In the genomic region with DNA sequence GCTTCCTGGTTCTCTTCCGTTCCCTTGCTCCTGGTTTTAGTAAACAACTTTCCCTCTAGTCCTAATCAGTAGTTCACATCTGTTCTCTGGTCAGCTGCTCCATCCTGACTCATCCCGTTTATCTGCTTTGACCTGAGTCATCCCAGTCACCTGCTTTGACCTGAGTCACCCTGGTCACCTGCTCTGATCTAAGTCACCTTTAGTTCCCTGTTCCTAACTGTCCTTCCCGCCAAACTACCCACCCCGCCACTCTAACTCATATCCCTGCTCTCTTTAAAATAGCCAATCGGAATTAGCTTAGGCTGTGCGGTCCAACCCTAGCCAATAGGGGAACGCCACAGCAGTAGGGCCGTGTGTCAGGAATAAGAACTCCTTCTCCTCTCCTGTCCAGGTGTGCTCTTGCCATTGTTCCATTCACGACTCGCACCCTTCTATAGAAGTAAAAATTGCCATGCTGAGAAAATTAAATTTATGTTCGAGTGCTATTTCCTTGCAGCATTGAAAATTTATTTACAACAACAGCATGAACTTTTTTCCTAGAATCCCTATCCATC, we compare ENCODE assay signal across 1 cellular context.
TF ChIP-seq lines count a peak whose summit lies in the region.

No MANE protein-coding gene starts in this region.

TF ChIP-seq in K562, 482 proteins besides CTCF, POLR2A, EP300 and RAD21 (continued from another document and continues in another):
- TF ChIP-seq, protein P1, sequence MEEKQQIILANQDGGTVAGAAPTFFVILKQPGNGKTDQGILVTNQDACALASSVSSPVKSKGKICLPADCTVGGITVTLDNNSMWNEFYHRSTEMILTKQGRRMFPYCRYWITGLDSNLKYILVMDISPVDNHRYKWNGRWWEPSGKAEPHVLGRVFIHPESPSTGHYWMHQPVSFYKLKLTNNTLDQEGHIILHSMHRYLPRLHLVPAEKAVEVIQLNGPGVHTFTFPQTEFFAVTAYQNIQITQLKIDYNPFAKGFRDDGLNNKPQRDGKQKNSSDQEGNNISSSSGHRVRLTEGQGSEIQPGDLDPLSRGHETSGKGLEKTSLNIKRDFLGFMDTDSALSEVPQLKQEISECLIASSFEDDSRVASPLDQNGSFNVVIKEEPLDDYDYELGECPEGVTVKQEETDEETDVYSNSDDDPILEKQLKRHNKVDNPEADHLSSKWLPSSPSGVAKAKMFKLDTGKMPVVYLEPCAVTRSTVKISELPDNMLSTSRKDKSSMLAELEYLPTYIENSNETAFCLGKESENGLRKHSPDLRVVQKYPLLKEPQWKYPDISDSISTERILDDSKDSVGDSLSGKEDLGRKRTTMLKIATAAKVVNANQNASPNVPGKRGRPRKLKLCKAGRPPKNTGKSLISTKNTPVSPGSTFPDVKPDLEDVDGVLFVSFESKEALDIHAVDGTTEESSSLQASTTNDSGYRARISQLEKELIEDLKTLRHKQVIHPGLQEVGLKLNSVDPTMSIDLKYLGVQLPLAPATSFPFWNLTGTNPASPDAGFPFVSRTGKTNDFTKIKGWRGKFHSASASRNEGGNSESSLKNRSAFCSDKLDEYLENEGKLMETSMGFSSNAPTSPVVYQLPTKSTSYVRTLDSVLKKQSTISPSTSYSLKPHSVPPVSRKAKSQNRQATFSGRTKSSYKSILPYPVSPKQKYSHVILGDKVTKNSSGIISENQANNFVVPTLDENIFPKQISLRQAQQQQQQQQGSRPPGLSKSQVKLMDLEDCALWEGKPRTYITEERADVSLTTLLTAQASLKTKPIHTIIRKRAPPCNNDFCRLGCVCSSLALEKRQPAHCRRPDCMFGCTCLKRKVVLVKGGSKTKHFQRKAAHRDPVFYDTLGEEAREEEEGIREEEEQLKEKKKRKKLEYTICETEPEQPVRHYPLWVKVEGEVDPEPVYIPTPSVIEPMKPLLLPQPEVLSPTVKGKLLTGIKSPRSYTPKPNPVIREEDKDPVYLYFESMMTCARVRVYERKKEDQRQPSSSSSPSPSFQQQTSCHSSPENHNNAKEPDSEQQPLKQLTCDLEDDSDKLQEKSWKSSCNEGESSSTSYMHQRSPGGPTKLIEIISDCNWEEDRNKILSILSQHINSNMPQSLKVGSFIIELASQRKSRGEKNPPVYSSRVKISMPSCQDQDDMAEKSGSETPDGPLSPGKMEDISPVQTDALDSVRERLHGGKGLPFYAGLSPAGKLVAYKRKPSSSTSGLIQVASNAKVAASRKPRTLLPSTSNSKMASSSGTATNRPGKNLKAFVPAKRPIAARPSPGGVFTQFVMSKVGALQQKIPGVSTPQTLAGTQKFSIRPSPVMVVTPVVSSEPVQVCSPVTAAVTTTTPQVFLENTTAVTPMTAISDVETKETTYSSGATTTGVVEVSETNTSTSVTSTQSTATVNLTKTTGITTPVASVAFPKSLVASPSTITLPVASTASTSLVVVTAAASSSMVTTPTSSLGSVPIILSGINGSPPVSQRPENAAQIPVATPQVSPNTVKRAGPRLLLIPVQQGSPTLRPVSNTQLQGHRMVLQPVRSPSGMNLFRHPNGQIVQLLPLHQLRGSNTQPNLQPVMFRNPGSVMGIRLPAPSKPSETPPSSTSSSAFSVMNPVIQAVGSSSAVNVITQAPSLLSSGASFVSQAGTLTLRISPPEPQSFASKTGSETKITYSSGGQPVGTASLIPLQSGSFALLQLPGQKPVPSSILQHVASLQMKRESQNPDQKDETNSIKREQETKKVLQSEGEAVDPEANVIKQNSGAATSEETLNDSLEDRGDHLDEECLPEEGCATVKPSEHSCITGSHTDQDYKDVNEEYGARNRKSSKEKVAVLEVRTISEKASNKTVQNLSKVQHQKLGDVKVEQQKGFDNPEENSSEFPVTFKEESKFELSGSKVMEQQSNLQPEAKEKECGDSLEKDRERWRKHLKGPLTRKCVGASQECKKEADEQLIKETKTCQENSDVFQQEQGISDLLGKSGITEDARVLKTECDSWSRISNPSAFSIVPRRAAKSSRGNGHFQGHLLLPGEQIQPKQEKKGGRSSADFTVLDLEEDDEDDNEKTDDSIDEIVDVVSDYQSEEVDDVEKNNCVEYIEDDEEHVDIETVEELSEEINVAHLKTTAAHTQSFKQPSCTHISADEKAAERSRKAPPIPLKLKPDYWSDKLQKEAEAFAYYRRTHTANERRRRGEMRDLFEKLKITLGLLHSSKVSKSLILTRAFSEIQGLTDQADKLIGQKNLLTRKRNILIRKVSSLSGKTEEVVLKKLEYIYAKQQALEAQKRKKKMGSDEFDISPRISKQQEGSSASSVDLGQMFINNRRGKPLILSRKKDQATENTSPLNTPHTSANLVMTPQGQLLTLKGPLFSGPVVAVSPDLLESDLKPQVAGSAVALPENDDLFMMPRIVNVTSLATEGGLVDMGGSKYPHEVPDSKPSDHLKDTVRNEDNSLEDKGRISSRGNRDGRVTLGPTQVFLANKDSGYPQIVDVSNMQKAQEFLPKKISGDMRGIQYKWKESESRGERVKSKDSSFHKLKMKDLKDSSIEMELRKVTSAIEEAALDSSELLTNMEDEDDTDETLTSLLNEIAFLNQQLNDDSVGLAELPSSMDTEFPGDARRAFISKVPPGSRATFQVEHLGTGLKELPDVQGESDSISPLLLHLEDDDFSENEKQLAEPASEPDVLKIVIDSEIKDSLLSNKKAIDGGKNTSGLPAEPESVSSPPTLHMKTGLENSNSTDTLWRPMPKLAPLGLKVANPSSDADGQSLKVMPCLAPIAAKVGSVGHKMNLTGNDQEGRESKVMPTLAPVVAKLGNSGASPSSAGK (IDR thresholded peaks at IDR 0.05), result peak; percentile 91
- TF ChIP-seq MXI1 (IDR thresholded peaks at IDR 0.05; ENCODE audit: low read depth, low read length) (no peak), SP2 (IDR thresholded peaks at IDR 0.05; ENCODE audit: extremely low read depth, low read depth, low read length, poor library complexity, severe bottlenecking) (no peak), SMC3 (conservative IDR thresholded peaks at IDR 0.05; ENCODE audit: insufficient read depth, low read depth, low read length) (no peak), MCM5 (IDR thresholded peaks at IDR 0.05; ENCODE audit: low read depth) (no peak), ZNF133 (CRISPR knock-in tag; IDR thresholded peaks at IDR 0.05) (no peak), MECOM (CRISPR knock-in tag; IDR thresholded peaks at IDR 0.05) (peak; percentile 88), ZFP1 (CRISPR knock-in tag; IDR thresholded peaks at IDR 0.05) (peak; percentile 53; the same call in 1 of the 2 replicates), RBM22 (IDR thresholded peaks at IDR 0.05; ENCODE audit: low read depth, low read length, poor library complexity, severe bottlenecking) (no peak), SAFB2 (IDR thresholded peaks at IDR 0.05; ENCODE audit: borderline replicate concordance, low read depth, low read length, severe bottlenecking) (no peak), TRIM28 (IDR thresholded peaks at IDR 0.05) (peak; percentile 81), ESRRA (IDR thresholded peaks at IDR 0.05; ENCODE audit: borderline replicate concordance, low read depth) (peak; percentile 94), SMARCB1 (IDR thresholded peaks at IDR 0.05; ENCODE audit: insufficient read length, low read depth) (no peak), TEAD4 (IDR thresholded peaks at IDR 0.05; ENCODE audit: low read length) (peak; percentile 82), TEAD4 (CRISPR knock-in tag; IDR thresholded peaks at IDR 0.05; ENCODE audit: borderline replicate concordance) (no peak), HDGF (IDR thresholded peaks at IDR 0.05) (no peak), HDAC3 (IDR thresholded peaks at IDR 0.05; ENCODE audit: borderline replicate concordance, partially characterized antibody) (peak; percentile 90), NR3C1 (CRISPR knock-in tag; IDR thresholded peaks at IDR 0.05) (no peak), MEIS2 (IDR thresholded peaks at IDR 0.05; ENCODE audit: partially characterized antibody) (no peak), ARNT (IDR thresholded peaks at IDR 0.05) (peak; percentile 61 to 91; a peak in 3 of 4 replicates), ZNF24 (IDR thresholded peaks at IDR 0.05) (no peak; the same call in 1 of the 2 replicates), TRIM24 (IDR thresholded peaks at IDR 0.05) (peak; percentile 98 to 99), ILK (tag; IDR thresholded peaks at IDR 0.05; ENCODE audit: borderline replicate concordance, low read depth) (no peak), YY1 (IDR thresholded peaks at IDR 0.05; ENCODE audit: borderline replicate concordance in 1 of 3, control insufficient read depth in 1 of 3, extremely low read depth in 1 of 3, insufficient read depth in 3 of 3, insufficient read length in 1 of 3, insufficient replicate concordance in 2 of 3, low read depth in 1 of 3, low read length in 2 of 3) (no peak), MCM7 (IDR thresholded peaks at IDR 0.05) (no peak)
- TF ChIP-seq, protein P2, sequence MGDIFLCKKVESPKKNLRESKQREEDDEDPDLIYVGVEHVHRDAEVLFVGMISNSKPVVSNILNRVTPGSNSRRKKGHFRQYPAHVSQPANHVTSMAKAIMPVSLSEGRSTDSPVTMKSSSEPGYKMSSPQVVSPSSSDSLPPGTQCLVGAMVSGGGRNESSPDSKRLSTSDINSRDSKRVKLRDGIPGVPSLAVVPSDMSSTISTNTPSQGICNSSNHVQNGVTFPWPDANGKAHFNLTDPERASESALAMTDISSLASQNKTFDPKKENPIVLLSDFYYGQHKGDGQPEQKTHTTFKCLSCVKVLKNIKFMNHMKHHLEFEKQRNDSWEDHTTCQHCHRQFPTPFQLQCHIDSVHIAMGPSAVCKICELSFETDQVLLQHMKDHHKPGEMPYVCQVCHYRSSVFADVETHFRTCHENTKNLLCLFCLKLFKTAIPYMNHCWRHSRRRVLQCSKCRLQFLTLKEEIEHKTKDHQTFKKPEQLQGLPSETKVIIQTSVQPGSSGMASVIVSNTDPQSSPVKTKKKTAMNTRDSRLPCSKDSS (IDR thresholded peaks at IDR 0.05; ENCODE audit: low read depth, partially characterized antibody), result peak; percentile 7
- TF ChIP-seq, protein P3, sequence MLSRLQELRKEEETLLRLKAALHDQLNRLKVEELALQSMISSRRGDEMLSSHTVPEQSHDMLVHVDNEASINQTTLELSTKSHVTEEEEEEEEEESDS (CRISPR knock-in tag; IDR thresholded peaks at IDR 0.05), result no peak
- TF ChIP-seq, protein P4, sequence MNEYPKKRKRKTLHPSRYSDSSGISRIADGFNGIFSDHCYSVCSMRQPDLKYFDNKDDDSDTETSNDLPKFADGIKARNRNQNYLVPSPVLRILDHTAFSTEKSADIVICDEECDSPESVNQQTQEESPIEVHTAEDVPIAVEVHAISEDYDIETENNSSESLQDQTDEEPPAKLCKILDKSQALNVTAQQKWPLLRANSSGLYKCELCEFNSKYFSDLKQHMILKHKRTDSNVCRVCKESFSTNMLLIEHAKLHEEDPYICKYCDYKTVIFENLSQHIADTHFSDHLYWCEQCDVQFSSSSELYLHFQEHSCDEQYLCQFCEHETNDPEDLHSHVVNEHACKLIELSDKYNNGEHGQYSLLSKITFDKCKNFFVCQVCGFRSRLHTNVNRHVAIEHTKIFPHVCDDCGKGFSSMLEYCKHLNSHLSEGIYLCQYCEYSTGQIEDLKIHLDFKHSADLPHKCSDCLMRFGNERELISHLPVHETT (CRISPR knock-in tag; conservative IDR thresholded peaks at IDR 0.05 in 1 of 2, IDR thresholded peaks at IDR 0.05 in 1 of 2), result peak in 1 of 2 experiments; percentile 47; a peak in 2 of 4 replicates
- TF ChIP-seq, protein P5, sequence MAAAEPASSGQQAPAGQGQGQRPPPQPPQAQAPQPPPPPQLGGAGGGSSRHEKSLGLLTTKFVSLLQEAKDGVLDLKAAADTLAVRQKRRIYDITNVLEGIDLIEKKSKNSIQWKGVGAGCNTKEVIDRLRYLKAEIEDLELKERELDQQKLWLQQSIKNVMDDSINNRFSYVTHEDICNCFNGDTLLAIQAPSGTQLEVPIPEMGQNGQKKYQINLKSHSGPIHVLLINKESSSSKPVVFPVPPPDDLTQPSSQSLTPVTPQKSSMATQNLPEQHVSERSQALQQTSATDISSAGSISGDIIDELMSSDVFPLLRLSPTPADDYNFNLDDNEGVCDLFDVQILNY (CRISPR knock-in tag; IDR thresholded peaks at IDR 0.05), result no peak
- TF ChIP-seq, protein P6, sequence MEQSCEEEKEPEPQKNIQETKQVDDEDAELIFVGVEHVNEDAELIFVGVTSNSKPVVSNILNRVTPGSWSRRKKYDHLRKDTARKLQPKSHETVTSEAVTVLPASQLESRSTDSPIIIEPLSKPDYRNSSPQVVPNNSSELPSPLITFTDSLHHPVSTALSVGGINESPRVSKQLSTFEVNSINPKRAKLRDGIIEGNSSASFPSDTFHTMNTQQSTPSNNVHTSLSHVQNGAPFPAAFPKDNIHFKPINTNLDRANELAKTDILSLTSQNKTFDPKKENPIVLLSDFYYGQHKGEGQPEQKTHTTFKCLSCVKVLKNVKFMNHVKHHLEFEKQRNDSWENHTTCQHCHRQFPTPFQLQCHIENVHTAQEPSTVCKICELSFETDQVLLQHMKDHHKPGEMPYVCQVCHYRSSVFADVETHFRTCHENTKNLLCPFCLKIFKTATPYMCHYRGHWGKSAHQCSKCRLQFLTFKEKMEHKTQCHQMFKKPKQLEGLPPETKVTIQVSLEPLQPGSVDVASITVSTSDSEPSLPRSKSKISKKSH (CRISPR knock-in tag; IDR thresholded peaks at IDR 0.05), result no peak
- TF ChIP-seq, protein P7, sequence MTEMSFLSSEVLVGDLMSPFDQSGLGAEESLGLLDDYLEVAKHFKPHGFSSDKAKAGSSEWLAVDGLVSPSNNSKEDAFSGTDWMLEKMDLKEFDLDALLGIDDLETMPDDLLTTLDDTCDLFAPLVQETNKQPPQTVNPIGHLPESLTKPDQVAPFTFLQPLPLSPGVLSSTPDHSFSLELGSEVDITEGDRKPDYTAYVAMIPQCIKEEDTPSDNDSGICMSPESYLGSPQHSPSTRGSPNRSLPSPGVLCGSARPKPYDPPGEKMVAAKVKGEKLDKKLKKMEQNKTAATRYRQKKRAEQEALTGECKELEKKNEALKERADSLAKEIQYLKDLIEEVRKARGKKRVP (CRISPR knock-in tag; IDR thresholded peaks at IDR 0.05), result peak; percentile 34; the same call in 1 of the 2 replicates
- TF ChIP-seq, protein P8, sequence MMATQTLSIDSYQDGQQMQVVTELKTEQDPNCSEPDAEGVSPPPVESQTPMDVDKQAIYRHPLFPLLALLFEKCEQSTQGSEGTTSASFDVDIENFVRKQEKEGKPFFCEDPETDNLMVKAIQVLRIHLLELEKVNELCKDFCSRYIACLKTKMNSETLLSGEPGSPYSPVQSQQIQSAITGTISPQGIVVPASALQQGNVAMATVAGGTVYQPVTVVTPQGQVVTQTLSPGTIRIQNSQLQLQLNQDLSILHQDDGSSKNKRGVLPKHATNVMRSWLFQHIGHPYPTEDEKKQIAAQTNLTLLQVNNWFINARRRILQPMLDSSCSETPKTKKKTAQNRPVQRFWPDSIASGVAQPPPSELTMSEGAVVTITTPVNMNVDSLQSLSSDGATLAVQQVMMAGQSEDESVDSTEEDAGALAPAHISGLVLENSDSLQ (IDR thresholded peaks at IDR 0.05), result peak; percentile 42
- TF ChIP-seq, protein P9, sequence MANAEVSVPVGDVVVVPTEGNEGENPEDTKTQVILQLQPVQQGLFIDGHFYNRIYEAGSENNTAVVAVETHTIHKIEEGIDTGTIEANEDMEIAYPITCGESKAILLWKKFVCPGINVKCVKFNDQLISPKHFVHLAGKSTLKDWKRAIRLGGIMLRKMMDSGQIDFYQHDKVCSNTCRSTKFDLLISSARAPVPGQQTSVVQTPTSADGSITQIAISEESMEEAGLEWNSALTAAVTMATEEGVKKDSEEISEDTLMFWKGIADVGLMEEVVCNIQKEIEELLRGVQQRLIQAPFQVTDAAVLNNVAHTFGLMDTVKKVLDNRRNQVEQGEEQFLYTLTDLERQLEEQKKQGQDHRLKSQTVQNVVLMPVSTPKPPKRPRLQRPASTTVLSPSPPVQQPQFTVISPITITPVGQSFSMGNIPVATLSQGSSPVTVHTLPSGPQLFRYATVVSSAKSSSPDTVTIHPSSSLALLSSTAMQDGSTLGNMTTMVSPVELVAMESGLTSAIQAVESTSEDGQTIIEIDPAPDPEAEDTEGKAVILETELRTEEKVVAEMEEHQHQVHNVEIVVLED (CRISPR knock-in tag; IDR thresholded peaks at IDR 0.05), result no peak; the same call in 1 of the 2 replicates
